In genomic region chr2:160406591-160407392, GRCh38 we compare ENCODE assay signal across 8 cellular contexts.
DNase-seq lines count a peak whose midpoint lies in the region; ATAC-seq and TF ChIP-seq lines count a peak whose summit lies in the region.

No MANE protein-coding gene starts in this region.

- no peak overlapping the region for H2BK12ac ChIP-seq in neuronal stem cell (ENCODE audit: low read length)

- no peaks in the 10 kb centered on the region for H3K36me3 ChIP-seq in neuronal stem cell (replicated peaks in 1 of 2; ENCODE audit: control insufficient read depth in 2 of 2, insufficient read depth in 2 of 2, low read length in 2 of 2)

- H3K23ac ChIP-seq in neuronal stem cell (ENCODE audit: low read depth, low read length, poor library complexity) = no peak overlapping the region

- peak overlapping the region; percentile 60 for H3K27ac ChIP-seq in neuronal stem cell (replicated peaks; ENCODE audit: low read length)
- peak overlapping the region; percentile 63 for H3K27ac ChIP-seq in substantia nigra (ENCODE audit: low read depth, low read length, poor library complexity, severe bottlenecking)

- peak overlapping the region; percentile 81 for H3K4me2 ChIP-seq in neuronal stem cell (ENCODE audit: insufficient read depth, low read length, poor library complexity, severe bottlenecking)

- H3K4me1 ChIP-seq in neuronal stem cell (ENCODE audit: control insufficient read depth in 2 of 2, insufficient read depth in 1 of 2, low read depth in 1 of 2, low read length in 2 of 2) = peaks cover 25 to 32% of the 10 kb centered on the region in 2 donors

- TF ChIP-seq CTCF in foreskin fibroblast (IDR thresholded peaks at IDR 0.05; ENCODE audit: low read depth, low read length) = no peak

- no CpG with 5 or more reads among the region's 39 CpGs for WGBS in neuronal stem cell (ENCODE audit: extremely low coverage in 2 of 2, insufficient read length in 2 of 2, insufficient replicate concordance in 1 of 2), 2 donors

- H4K91ac ChIP-seq in neuronal stem cell (ENCODE audit: low read depth, low read length, poor library complexity) = no peak overlapping the region

- H3K14ac ChIP-seq in neuronal stem cell (ENCODE audit: low read length) = peak overlapping the region; percentile 40

- H2BK5ac ChIP-seq in neuronal stem cell (ENCODE audit: low read length) = peak overlapping the region; percentile 31

- peak; percentile 39 for DNase-seq in AG08396 (ENCODE audit: low spot score)
- peak; percentile 60 for DNase-seq in activated T-helper 9 cell treated with anti-CD3 and anti-CD28 coated beads, Interleukin-2, amount 50 U/mL, for 16 hours (ENCODE audit: low read depth)
- DNase-seq in foreskin fibroblast = peak; percentile 42 to 66
- DNase-seq in neuronal stem cell (ENCODE audit: low spot score) = no peak
- peak in 26 of 49 donors; percentile 7 to 53 (median 30) for DNase-seq in substantia nigra (lab: John Stamatoyannopoulos, UW)

- H3K9ac ChIP-seq in neuronal stem cell (ENCODE audit: low read depth, low read length, poor library complexity) = peak overlapping the region; percentile 94

- H2AK5ac ChIP-seq in neuronal stem cell (ENCODE audit: low read depth, low read length) = peak overlapping the region; percentile 50

- peak overlapping the region; percentile 97 for H3K18ac ChIP-seq in neuronal stem cell (ENCODE audit: low read length)

- no peak overlapping the region for H4K8ac ChIP-seq in neuronal stem cell (ENCODE audit: low read depth, low read length)

- peak; percentile 53 for ATAC-seq in GM19043 (IDR thresholded peaks at IDR 0.05; ENCODE audit: low read depth, unreplicated experiment)
- peak; percentile 64 for ATAC-seq in HG03432 (IDR thresholded peaks at IDR 0.05; ENCODE audit: unreplicated experiment)

- H3K4me3 ChIP-seq in foreskin fibroblast (ENCODE audit: low read depth in 1 of 2, low read length in 2 of 2) (peak overlapping the region; percentile 62 to 88), neuronal stem cell (ENCODE audit: low read length in 2 of 2) (peak overlapping the region; percentile 61 to 95)

- H3K79me1 ChIP-seq in neuronal stem cell (ENCODE audit: low read depth, low read length) = no peaks in the 10 kb centered on the region

- peaks cover 0 to 26% (median 2%) of the 10 kb centered on the region in 3 experiments for H3K27me3 ChIP-seq in neuronal stem cell (ENCODE audit: control insufficient read depth in 3 of 3, insufficient read depth in 3 of 3, low read depth in 1 of 3, low read length in 3 of 3)

- H3K9me3 ChIP-seq in neuronal stem cell (replicated peaks in 1 of 2; ENCODE audit: control insufficient read depth in 2 of 2, insufficient read depth in 1 of 2, low read depth in 1 of 2, low read length in 2 of 2) = no peaks in the 10 kb centered on the region

- H2BK120ac ChIP-seq in neuronal stem cell (ENCODE audit: low read depth, low read length) = no peak overlapping the region

- peak overlapping the region; percentile 75 for H2AFZ ChIP-seq in neuronal stem cell (ENCODE audit: low read length)

- peak overlapping the region; percentile 26 for H2BK15ac ChIP-seq in neuronal stem cell (ENCODE audit: low read length)

- no peak overlapping the region for H3K4ac ChIP-seq in neuronal stem cell (ENCODE audit: low read length)

TF ChIP-seq in PFSK-1, 5 proteins besides CTCF, POLR2A, EP300 and RAD21:
- TF ChIP-seq SIN3A (IDR thresholded peaks at IDR 0.05; ENCODE audit: borderline replicate concordance, insufficient read depth, low read length) (peak; percentile 91; the same call in 1 of the 2 replicates), POLR2AphosphoS5 (IDR thresholded peaks at IDR 0.05; ENCODE audit: low read depth, low read length) (no peak), TAF1 (IDR thresholded peaks at IDR 0.05; ENCODE audit: borderline replicate concordance, insufficient read depth, low read length) (peak; percentile 66; the same call in 1 of the 2 replicates)
